8 cellular contexts compared by ENCODE assay signal in genomic region chr19:50723735-50724521, GRCh38. TPM values are rescaled to one million over a fixed set of nuclear protein-coding genes. Genes with fewer than 3 reads are reported as not detected.
DNase-seq lines count a peak whose midpoint lies in the region; ATAC-seq, FAIRE-seq and TF ChIP-seq lines count a peak whose summit lies in the region.

No MANE protein-coding gene starts in this region.

- H3K27me3 ChIP-seq in heart right ventricle (peaks cover 0 to 90% (median 66%) of the 10 kb centered on the region in 7 donors), brain microvascular endothelial cell (replicated peaks) (no peaks in the 10 kb centered on the region)

- H3K36me3 ChIP-seq in heart right ventricle (no peaks in the 10 kb centered on the region), brain microvascular endothelial cell (replicated peaks) (no peaks in the 10 kb centered on the region), urinary bladder (ENCODE audit: insufficient read depth) (no peaks in the 10 kb centered on the region)

- H3K27ac ChIP-seq in heart right ventricle = peak overlapping the region in 9 of 10 donors; percentile 49 to 79 (median 75)
- H3K27ac ChIP-seq in brain microvascular endothelial cell = no peak overlapping the region
- no peak overlapping the region for H3K27ac ChIP-seq in urinary bladder (ENCODE audit: low read depth)

- intact Hi-C loops in heart right ventricle (cut with DNase I) (no loop called here), left cardiac atrium (cut with DNase I) (no loop called here)

- WGBS in heart right ventricle, 2 donors = 4 to 5% methylated on average over 31 of the region's 31 CpGs
- 4% methylated on average over 31 of the region's 31 CpGs for WGBS in urinary bladder

- in situ Hi-C loops in brain microvascular endothelial cell (cut with HindIII; ENCODE audit: low pct_ligation_motif_present, low sequenced_read_pairs) = no loop called here

- DNase-seq in heart right ventricle (no peak), left cardiac atrium (no peak), brain microvascular endothelial cell (no peak), mesothelial cell of epicardium (ENCODE audit: low spot score in 2 of 2, unreplicated experiment in 2 of 2) (no peak), putamen (ENCODE audit: low spot score) (no peak), D721Med (ENCODE audit: insufficient read length, low spot score) (no peak)

- H3K9me3 ChIP-seq in heart right ventricle = no peaks in the 10 kb centered on the region

- H3K27ac Mint-ChIP-seq in mesothelial cell of epicardium = peak overlapping the region; percentile 91

- no peak for ATAC-seq in heart right ventricle
- ATAC-seq in left cardiac atrium = no peak
- no peak for ATAC-seq in HG02759 (IDR thresholded peaks at IDR 0.05; ENCODE audit: unreplicated experiment)

- no peaks in the 10 kb centered on the region for H3K9me3 Mint-ChIP-seq in mesothelial cell of epicardium

- TF ChIP-seq CTCF in heart right ventricle (IDR thresholded peaks at IDR 0.05) (no peak), brain microvascular endothelial cell (IDR thresholded peaks at IDR 0.05; ENCODE audit: low read depth, low read length, missing control alignments) (no peak), mesothelial cell of epicardium (IDR thresholded peaks at IDR 0.05; ENCODE audit: unreplicated experiment) (no peak), D721Med (IDR thresholded peaks at IDR 0.05; ENCODE audit: insufficient read depth, missing control alignments) (no peak)

- FAIRE-seq in D721Med (lab: Jason Lieb, UNC) = no peak

- H3K27me3 Mint-ChIP-seq in mesothelial cell of epicardium (ENCODE audit: low read depth) = peaks cover 49% of the 10 kb centered on the region

- no peaks in the 10 kb centered on the region for H3K36me3 Mint-ChIP-seq in mesothelial cell of epicardium

- peak overlapping the region in 9 of 10 donors; percentile 58 to 64 (median 60) for H3K4me3 ChIP-seq in heart right ventricle
- H3K4me3 ChIP-seq in brain microvascular endothelial cell (ENCODE audit: low read depth, low read length) = peak overlapping the region; percentile 53
- peak overlapping the region; percentile 40 for H3K4me3 ChIP-seq in urinary bladder (ENCODE audit: low read depth, low read length)

- H3K4me1 ChIP-seq in heart right ventricle = peaks cover 0 to 34% (median 22%) of the 10 kb centered on the region in 9 donors
- no peaks in the 10 kb centered on the region for H3K4me1 ChIP-seq in urinary bladder (ENCODE audit: insufficient read depth)

- peaks cover 38% of the 10 kb centered on the region for H3K4me1 Mint-ChIP-seq in mesothelial cell of epicardium

- peak overlapping the region; percentile 93 for H3K4me3 Mint-ChIP-seq in mesothelial cell of epicardium

RNA-seq across cellular contexts. Expression of gene CLEC11A, which starts 0.8 kb away (rescaled TPM):
- 10 to 100 TPM in 1 of 10 donors, 1 to 10 TPM in 9; 2.3 to 11.9 (median 3.8) TPM for total RNA-seq in heart right ventricle
- 10 to 100 TPM in 1 of 2 donors, 1 to 10 TPM in 1; 5.6 to 12.9 TPM for polyA plus RNA-seq in heart right ventricle
- 1 to 10 TPM; 8.4 to 9.6 TPM for total RNA-seq in left cardiac atrium
- total RNA-seq in mesothelial cell of epicardium = 33.0 to 34.4 TPM (median 33.6 TPM) in 3 replicates
- 32.4 TPM for total RNA-seq in urinary bladder
- 43.7 TPM for polyA plus RNA-seq in urinary bladder

RNA-seq across cellular contexts. Expression of gene SHANK1, which starts 4.3 kb away (rescaled TPM):
- total RNA-seq in heart right ventricle (1 to 10 TPM in 2 of 10 donors, under 1 TPM in 7, not detected in 1; 0.23 to 1.5 (median 0.59) TPM), left cardiac atrium (1 to 10 TPM in 1 of 2 donors, under 1 TPM in 1; 0.62 to 1.2 TPM), mesothelial cell of epicardium (11.9 to 14.0 TPM (median 13.5 TPM) in 3 replicates), urinary bladder (4.3 TPM)
- polyA plus RNA-seq in heart right ventricle (under 1 TPM; 0.07 to 0.17 TPM), urinary bladder (0.60 TPM)

RNA-seq across cellular contexts. Expression of gene GPR32, which starts 46.3 kb away (rescaled TPM):
- total RNA-seq in heart right ventricle (not detected), left cardiac atrium (not detected), mesothelial cell of epicardium (not detected in 3 replicates), urinary bladder (not detected)
- polyA plus RNA-seq in heart right ventricle (not detected), urinary bladder (not detected)

Comparison
In these comparisons a context has a peak if more than half of its experiments do, and no peak if none do; other contexts are left out.
1. H3K27ac ChIP-seq: peak in heart right ventricle (9 of 10); none in brain microvascular endothelial cell (single experiment) and urinary bladder (single experiment).
2. Peak in every context shown above with its lines, with median percentiles within 50 percentile points of each other: H3K4me3 ChIP-seq.